Comparison of ENCODE assay signal across 2 cellular contexts in the genomic region with DNA sequence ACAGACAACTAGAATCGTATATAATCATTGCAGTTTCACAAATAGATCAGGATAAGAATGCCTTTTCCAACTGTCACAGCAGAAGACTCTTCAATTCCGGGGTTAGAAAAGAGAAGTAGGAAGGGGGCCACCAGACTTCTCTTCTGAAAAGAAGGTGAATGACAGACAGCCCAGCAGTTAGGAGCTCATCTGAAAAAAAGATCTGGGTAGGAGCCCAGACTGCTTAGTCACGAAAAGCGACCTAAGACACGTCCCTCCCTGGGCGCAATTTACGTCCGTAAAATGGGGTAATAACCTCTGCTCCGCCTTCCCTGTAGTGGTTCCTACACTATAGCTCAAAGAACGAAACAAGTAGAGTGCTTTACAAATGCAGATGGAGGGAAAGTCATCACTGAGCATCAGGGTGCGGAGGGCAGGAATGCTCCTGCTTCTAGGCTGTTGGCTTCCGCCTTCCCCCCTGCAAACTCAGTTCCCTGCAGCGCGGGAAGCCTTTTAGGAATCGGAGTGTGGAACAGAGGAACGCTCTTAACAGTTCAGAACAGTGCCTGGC.
TF ChIP-seq lines count a peak whose summit lies in the region.

No MANE protein-coding gene starts in this region.

TF ChIP-seq in SK-N-SH, 30 proteins besides CTCF, POLR2A, EP300 and RAD21:
- TF ChIP-seq SIN3A (IDR thresholded peaks at IDR 0.05; ENCODE audit: borderline replicate concordance, low read depth, low read length): peak; percentile 48; the same call in 1 of the 2 replicates
- no peak for TF ChIP-seq CHD2 (IDR thresholded peaks at IDR 0.05; ENCODE audit: low read length, partially characterized antibody)
- TF ChIP-seq, protein P1, sequence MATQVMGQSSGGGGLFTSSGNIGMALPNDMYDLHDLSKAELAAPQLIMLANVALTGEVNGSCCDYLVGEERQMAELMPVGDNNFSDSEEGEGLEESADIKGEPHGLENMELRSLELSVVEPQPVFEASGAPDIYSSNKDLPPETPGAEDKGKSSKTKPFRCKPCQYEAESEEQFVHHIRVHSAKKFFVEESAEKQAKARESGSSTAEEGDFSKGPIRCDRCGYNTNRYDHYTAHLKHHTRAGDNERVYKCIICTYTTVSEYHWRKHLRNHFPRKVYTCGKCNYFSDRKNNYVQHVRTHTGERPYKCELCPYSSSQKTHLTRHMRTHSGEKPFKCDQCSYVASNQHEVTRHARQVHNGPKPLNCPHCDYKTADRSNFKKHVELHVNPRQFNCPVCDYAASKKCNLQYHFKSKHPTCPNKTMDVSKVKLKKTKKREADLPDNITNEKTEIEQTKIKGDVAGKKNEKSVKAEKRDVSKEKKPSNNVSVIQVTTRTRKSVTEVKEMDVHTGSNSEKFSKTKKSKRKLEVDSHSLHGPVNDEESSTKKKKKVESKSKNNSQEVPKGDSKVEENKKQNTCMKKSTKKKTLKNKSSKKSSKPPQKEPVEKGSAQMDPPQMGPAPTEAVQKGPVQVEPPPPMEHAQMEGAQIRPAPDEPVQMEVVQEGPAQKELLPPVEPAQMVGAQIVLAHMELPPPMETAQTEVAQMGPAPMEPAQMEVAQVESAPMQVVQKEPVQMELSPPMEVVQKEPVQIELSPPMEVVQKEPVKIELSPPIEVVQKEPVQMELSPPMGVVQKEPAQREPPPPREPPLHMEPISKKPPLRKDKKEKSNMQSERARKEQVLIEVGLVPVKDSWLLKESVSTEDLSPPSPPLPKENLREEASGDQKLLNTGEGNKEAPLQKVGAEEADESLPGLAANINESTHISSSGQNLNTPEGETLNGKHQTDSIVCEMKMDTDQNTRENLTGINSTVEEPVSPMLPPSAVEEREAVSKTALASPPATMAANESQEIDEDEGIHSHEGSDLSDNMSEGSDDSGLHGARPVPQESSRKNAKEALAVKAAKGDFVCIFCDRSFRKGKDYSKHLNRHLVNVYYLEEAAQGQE (IDR thresholded peaks at IDR 0.05; ENCODE audit: low read depth, low read length): no peak
- TF ChIP-seq TEAD4 (IDR thresholded peaks at IDR 0.05; ENCODE audit: borderline replicate concordance, insufficient read depth): no peak
- TF ChIP-seq ELF1 (IDR thresholded peaks at IDR 0.05): no peak
- TF ChIP-seq, protein P2, sequence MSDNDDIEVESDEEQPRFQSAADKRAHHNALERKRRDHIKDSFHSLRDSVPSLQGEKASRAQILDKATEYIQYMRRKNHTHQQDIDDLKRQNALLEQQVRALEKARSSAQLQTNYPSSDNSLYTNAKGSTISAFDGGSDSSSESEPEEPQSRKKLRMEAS (IDR thresholded peaks at IDR 0.05; ENCODE audit: low read depth): no peak
- no peak for TF ChIP-seq MXI1 (IDR thresholded peaks at IDR 0.05; ENCODE audit: low read depth, low read length)
- TF ChIP-seq FOSL2 (IDR thresholded peaks at IDR 0.05; ENCODE audit: borderline replicate concordance, low read depth): no peak
- TF ChIP-seq, protein P3, sequence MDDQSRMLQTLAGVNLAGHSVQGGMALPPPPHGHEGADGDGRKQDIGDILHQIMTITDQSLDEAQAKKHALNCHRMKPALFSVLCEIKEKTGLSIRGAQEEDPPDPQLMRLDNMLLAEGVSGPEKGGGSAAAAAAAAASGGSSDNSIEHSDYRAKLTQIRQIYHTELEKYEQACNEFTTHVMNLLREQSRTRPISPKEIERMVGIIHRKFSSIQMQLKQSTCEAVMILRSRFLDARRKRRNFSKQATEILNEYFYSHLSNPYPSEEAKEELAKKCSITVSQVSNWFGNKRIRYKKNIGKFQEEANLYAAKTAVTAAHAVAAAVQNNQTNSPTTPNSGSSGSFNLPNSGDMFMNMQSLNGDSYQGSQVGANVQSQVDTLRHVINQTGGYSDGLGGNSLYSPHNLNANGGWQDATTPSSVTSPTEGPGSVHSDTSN (IDR thresholded peaks at IDR 0.05): peak; percentile 61
- TF ChIP-seq YY1 (IDR thresholded peaks at IDR 0.05; ENCODE audit: low read depth): no peak
- TF ChIP-seq FOXJ3 (CRISPR knock-in tag; IDR thresholded peaks at IDR 0.05): no peak
- no peak for TF ChIP-seq RXRA (IDR thresholded peaks at IDR 0.05; ENCODE audit: borderline replicate concordance, low read depth)
- no peak for TF ChIP-seq RCOR1 (IDR thresholded peaks at IDR 0.05; ENCODE audit: low read length)
- TF ChIP-seq, protein P4, sequence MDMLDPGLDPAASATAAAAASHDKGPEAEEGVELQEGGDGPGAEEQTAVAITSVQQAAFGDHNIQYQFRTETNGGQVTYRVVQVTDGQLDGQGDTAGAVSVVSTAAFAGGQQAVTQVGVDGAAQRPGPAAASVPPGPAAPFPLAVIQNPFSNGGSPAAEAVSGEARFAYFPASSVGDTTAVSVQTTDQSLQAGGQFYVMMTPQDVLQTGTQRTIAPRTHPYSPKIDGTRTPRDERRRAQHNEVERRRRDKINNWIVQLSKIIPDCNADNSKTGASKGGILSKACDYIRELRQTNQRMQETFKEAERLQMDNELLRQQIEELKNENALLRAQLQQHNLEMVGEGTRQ (IDR thresholded peaks at IDR 0.05; ENCODE audit: borderline replicate concordance, low read depth, low read length): no peak
- TF ChIP-seq, protein P5, sequence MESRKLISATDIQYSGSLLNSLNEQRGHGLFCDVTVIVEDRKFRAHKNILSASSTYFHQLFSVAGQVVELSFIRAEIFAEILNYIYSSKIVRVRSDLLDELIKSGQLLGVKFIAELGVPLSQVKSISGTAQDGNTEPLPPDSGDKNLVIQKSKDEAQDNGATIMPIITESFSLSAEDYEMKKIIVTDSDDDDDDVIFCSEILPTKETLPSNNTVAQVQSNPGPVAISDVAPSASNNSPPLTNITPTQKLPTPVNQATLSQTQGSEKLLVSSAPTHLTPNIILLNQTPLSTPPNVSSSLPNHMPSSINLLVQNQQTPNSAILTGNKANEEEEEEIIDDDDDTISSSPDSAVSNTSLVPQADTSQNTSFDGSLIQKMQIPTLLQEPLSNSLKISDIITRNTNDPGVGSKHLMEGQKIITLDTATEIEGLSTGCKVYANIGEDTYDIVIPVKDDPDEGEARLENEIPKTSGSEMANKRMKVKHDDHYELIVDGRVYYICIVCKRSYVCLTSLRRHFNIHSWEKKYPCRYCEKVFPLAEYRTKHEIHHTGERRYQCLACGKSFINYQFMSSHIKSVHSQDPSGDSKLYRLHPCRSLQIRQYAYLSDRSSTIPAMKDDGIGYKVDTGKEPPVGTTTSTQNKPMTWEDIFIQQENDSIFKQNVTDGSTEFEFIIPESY (IDR thresholded peaks at IDR 0.05; ENCODE audit: borderline replicate concordance, low read depth): no peak
TF ChIP-seq in SK-N-SH: peak in this region for 2.

TF ChIP-seq in GM12878, 131 proteins besides CTCF, POLR2A, EP300 and RAD21 (continues in another document):
- no peak for TF ChIP-seq CHD2 (IDR thresholded peaks at IDR 0.05; ENCODE audit: borderline replicate concordance, low read depth, low read length)
- TF ChIP-seq CEBPB (IDR thresholded peaks at IDR 0.05; ENCODE audit: borderline replicate concordance in 1 of 2, low read depth in 2 of 2, low read length in 2 of 2): no peak
- no peak for TF ChIP-seq SREBF2 (IDR thresholded peaks at IDR 0.05; ENCODE audit: low read length)
- TF ChIP-seq HDAC2 (IDR thresholded peaks at IDR 0.05): no peak
- no peak for TF ChIP-seq WRNIP1 (IDR thresholded peaks at IDR 0.05; ENCODE audit: borderline replicate concordance, low read depth, low read length)
- TF ChIP-seq, protein P6, sequence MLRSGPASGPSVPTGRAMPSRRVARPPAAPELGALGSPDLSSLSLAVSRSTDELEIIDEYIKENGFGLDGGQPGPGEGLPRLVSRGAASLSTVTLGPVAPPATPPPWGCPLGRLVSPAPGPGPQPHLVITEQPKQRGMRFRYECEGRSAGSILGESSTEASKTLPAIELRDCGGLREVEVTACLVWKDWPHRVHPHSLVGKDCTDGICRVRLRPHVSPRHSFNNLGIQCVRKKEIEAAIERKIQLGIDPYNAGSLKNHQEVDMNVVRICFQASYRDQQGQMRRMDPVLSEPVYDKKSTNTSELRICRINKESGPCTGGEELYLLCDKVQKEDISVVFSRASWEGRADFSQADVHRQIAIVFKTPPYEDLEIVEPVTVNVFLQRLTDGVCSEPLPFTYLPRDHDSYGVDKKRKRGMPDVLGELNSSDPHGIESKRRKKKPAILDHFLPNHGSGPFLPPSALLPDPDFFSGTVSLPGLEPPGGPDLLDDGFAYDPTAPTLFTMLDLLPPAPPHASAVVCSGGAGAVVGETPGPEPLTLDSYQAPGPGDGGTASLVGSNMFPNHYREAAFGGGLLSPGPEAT (IDR thresholded peaks at IDR 0.05; ENCODE audit: low read depth): no peak
- no peak for TF ChIP-seq FOXM1 (IDR thresholded peaks at IDR 0.05; ENCODE audit: low read depth, low read length)
- TF ChIP-seq, protein P7, sequence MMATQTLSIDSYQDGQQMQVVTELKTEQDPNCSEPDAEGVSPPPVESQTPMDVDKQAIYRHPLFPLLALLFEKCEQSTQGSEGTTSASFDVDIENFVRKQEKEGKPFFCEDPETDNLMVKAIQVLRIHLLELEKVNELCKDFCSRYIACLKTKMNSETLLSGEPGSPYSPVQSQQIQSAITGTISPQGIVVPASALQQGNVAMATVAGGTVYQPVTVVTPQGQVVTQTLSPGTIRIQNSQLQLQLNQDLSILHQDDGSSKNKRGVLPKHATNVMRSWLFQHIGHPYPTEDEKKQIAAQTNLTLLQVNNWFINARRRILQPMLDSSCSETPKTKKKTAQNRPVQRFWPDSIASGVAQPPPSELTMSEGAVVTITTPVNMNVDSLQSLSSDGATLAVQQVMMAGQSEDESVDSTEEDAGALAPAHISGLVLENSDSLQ (IDR thresholded peaks at IDR 0.05): peak; percentile 88
- TF ChIP-seq LARP7 (IDR thresholded peaks at IDR 0.05): 0 out of 2 replicates have a peak, but pooled peaks have one; percentile 11
- TF ChIP-seq, protein P8, sequence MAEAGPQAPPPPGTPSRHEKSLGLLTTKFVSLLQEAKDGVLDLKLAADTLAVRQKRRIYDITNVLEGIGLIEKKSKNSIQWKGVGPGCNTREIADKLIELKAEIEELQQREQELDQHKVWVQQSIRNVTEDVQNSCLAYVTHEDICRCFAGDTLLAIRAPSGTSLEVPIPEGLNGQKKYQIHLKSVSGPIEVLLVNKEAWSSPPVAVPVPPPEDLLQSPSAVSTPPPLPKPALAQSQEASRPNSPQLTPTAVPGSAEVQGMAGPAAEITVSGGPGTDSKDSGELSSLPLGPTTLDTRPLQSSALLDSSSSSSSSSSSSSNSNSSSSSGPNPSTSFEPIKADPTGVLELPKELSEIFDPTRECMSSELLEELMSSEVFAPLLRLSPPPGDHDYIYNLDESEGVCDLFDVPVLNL (IDR thresholded peaks at IDR 0.05; ENCODE audit: low read depth, low read length): no peak
- 0 out of 2 replicates have a peak, but pooled peaks have one; percentile 11 for TF ChIP-seq ASH2L (IDR thresholded peaks at IDR 0.05; ENCODE audit: borderline replicate concordance, low read depth)
- TF ChIP-seq, protein P3 (IDR thresholded peaks at IDR 0.05; ENCODE audit: insufficient replicate concordance, low read depth, low read length): peak; percentile 51
- no peak for TF ChIP-seq RCOR1 (conservative IDR thresholded peaks at IDR 0.05; ENCODE audit: low read depth, low read length)
- TF ChIP-seq, protein P9, sequence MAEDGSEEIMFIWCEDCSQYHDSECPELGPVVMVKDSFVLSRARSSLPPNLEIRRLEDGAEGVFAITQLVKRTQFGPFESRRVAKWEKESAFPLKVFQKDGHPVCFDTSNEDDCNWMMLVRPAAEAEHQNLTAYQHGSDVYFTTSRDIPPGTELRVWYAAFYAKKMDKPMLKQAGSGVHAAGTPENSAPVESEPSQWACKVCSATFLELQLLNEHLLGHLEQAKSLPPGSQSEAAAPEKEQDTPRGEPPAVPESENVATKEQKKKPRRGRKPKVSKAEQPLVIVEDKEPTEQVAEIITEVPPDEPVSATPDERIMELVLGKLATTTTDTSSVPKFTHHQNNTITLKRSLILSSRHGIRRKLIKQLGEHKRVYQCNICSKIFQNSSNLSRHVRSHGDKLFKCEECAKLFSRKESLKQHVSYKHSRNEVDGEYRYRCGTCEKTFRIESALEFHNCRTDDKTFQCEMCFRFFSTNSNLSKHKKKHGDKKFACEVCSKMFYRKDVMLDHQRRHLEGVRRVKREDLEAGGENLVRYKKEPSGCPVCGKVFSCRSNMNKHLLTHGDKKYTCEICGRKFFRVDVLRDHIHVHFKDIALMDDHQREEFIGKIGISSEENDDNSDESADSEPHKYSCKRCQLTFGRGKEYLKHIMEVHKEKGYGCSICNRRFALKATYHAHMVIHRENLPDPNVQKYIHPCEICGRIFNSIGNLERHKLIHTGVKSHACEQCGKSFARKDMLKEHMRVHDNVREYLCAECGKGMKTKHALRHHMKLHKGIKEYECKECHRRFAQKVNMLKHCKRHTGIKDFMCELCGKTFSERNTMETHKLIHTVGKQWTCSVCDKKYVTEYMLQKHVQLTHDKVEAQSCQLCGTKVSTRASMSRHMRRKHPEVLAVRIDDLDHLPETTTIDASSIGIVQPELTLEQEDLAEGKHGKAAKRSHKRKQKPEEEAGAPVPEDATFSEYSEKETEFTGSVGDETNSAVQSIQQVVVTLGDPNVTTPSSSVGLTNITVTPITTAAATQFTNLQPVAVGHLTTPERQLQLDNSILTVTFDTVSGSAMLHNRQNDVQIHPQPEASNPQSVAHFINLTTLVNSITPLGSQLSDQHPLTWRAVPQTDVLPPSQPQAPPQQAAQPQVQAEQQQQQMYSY (CRISPR knock-in tag; IDR thresholded peaks at IDR 0.05): no peak
- TF ChIP-seq, protein P10, sequence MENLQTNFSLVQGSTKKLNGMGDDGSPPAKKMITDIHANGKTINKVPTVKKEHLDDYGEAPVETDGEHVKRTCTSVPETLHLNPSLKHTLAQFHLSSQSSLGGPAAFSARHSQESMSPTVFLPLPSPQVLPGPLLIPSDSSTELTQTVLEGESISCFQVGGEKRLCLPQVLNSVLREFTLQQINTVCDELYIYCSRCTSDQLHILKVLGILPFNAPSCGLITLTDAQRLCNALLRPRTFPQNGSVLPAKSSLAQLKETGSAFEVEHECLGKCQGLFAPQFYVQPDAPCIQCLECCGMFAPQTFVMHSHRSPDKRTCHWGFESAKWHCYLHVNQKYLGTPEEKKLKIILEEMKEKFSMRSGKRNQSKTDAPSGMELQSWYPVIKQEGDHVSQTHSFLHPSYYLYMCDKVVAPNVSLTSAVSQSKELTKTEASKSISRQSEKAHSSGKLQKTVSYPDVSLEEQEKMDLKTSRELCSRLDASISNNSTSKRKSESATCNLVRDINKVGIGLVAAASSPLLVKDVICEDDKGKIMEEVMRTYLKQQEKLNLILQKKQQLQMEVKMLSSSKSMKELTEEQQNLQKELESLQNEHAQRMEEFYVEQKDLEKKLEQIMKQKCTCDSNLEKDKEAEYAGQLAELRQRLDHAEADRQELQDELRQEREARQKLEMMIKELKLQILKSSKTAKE (IDR thresholded peaks at IDR 0.05; ENCODE audit: low read depth, poor library complexity, severe bottlenecking): no peak
- TF ChIP-seq ESRRA (IDR thresholded peaks at IDR 0.05; ENCODE audit: low read length): no peak
